In genomic region chr15:32440445-32440977, GRCh38 we compare ENCODE assay signal across 2 cellular contexts. TPM values are rescaled to one million over a fixed set of nuclear protein-coding genes. Genes with fewer than 3 reads are reported as not detected.
"Had no signal": no experiment of that assay in that cellular context is flagged by ENCODE, and none has a peak within 500 bp of the region (broad histone marks: within the 10 kb centered on the region; RNA-seq: fewer than 3 reads in every experiment).

No MANE protein-coding gene starts in this region.

RNA-seq across cellular contexts. Expression of gene GOLGA8O, which starts 14.9 kb away (rescaled TPM):
- total RNA-seq: glomerular endothelial cell, lung microvascular endothelial cell had no signal

RNA-seq across cellular contexts. Expression of gene GOLGA8K, which starts 37.4 kb away (rescaled TPM):
- total RNA-seq: lung microvascular endothelial cell had no signal
